8 cellular contexts compared by ENCODE assay signal in the genomic region with DNA sequence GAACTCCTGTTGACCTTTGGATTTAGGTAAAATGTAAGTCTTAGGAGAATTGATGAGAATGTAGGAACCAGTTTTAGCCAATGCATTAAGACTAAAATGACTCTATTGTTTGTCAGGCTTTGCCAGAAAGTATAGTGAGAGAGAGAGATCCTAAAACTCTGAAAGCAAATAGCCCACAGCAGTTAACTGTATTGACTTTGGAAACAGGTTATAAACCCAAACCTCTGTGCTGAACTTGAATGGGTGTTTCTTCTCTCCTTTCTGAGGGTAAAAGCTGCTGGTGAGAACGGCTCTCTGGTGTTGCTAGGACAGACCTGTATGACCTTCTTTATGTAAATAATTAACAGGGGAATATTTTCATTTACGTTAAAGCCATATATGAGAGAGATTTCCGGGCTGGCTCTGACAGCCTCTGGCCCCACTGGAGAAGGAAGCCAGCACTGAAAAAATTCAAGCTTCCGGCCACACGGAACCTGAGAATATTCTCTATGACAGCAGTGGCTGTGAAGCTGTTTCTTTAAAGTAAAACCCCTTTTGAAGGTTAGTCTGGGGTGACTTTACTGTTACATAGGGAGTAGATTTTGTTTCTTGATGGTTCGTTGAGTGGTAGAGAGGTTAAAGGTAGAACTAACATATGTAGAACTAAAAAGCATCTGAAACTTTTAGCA.
DNase-seq lines count a peak whose midpoint lies in the region; ATAC-seq and TF ChIP-seq lines count a peak whose summit lies in the region.

No MANE protein-coding gene starts in this region.

- H3K4me2 ChIP-seq in SK-N-SH: no peak overlapping the region

- DNase-seq in NCI-H748 (lab: John Stamatoyannopoulos, UW; ENCODE audit: unreplicated experiment): peak; percentile 52
- DNase-seq in coronary artery (ENCODE audit: low spot score): no peak
- peak; percentile 26 for DNase-seq in stimulated activated CD4-positive, alpha-beta T cell treated with anti-CD3 and anti-CD28 coated beads, Interleukin-4, amount 100 ng/mL, for 1 hour
- no peak for DNase-seq in A673 (ENCODE audit: low spot score)
- no peak for DNase-seq in SK-N-SH
- no peak for DNase-seq in occipital lobe (lab: John Stamatoyannopoulos, UW)

- H3K27ac ChIP-seq in coronary artery (no peak overlapping the region), A673 (ENCODE audit: low read depth, low read length, poor library complexity, severe bottlenecking) (no peak overlapping the region), SK-N-SH (ENCODE audit: low read depth in 2 of 2, low read length in 1 of 2) (no peak overlapping the region)

- CTCF ChIA-PET in A673 (lab: Charles Lee): no interaction called here
- CTCF ChIA-PET in SK-N-SH (lab: Yijun Ruan, JAX): interaction anchor here (1.1 to 1.3 kb wide), 4 partner anchors 30 to 403 kb away, joined by 3 read pairs; no protein-coding TSS in a partner anchor

- no peaks in the 10 kb centered on the region for H3K9me3 ChIP-seq in A673 (ENCODE audit: low read depth, low read length, poor library complexity, severe bottlenecking)
- H3K9me3 ChIP-seq in SK-N-SH: no peaks in the 10 kb centered on the region

- TF ChIP-seq CTCF in coronary artery (IDR thresholded peaks at IDR 0.05) (no peak), A673 (conservative IDR thresholded peaks at IDR 0.05; ENCODE audit: low read depth, low read length) (no peak), SK-N-SH (IDR thresholded peaks at IDR 0.05) (no peak)

- POLR2A ChIA-PET in A673 (lab: Charles Lee; ENCODE audit: low non-redundant PET) (no interaction called here), SK-N-SH (lab: Yijun Ruan, JAX) (no interaction called here)

- BruUV-seq in A673 (replicated peaks; lab: Mats Ljungman, UMichigan): no TSS peak

- H4K20me1 ChIP-seq in SK-N-SH (ENCODE audit: insufficient read depth): peaks cover 66% of the 10 kb centered on the region

- no peak overlapping the region; the same call in 1 of the 2 replicates for H2AFZ ChIP-seq in SK-N-SH (ENCODE audit: low read depth)

- H3K4me3 ChIP-seq in coronary artery (peak overlapping the region; percentile 6), A673 (ENCODE audit: low read depth, low read length, poor library complexity, severe bottlenecking) (no peak overlapping the region), SK-N-SH (ENCODE audit: low read depth in 2 of 2, low read length in 1 of 2) (no peak overlapping the region)

- H3K4me1 ChIP-seq in A673 (ENCODE audit: insufficient read depth, low read length, poor library complexity, severe bottlenecking) (peaks cover 63% of the 10 kb centered on the region), SK-N-SH (ENCODE audit: control insufficient read depth in 1 of 2, insufficient read depth in 2 of 2, low read depth in 1 of 2, low read length in 1 of 2) (peaks cover 26 to 28% of the 10 kb centered on the region in 2 experiments; a peak in 3 of 4 replicates)

- no peaks in the 10 kb centered on the region for H3K9me2 ChIP-seq in SK-N-SH

- H3K79me2 ChIP-seq in SK-N-SH (ENCODE audit: insufficient read depth): peaks cover 96% of the 10 kb centered on the region

- WGBS in SK-N-SH (ENCODE audit: low lambda C conversion rate): 76% methylated on average over 6 of the region's 6 CpGs

- H3F3A ChIP-seq in SK-N-SH (replicated peaks; ENCODE audit: insufficient read depth): no peaks in the 10 kb centered on the region

- H3K36me3 ChIP-seq in A673 (ENCODE audit: insufficient read depth, low read length, poor library complexity, severe bottlenecking): no peaks in the 10 kb centered on the region
- peaks cover 5 to 9% of the 10 kb centered on the region in 2 experiments for H3K36me3 ChIP-seq in SK-N-SH (replicated peaks in 1 of 2; ENCODE audit: control insufficient read depth in 1 of 2, insufficient read depth in 2 of 2, low read length in 1 of 2)

- intact Hi-C loops in A673 (cut with micrococcal nuclease; ENCODE audit: unreplicated experiment): no loop called here

- TF ChIP-seq RAD21 in SK-N-SH (IDR thresholded peaks at IDR 0.05; ENCODE audit: low read length): no peak

- TF ChIP-seq EP300 in SK-N-SH (IDR thresholded peaks at IDR 0.05; ENCODE audit: borderline replicate concordance in 1 of 2, low read depth in 1 of 2, low read length in 1 of 2): no peak

- no peaks in the 10 kb centered on the region for H3K27me3 ChIP-seq in A673 (replicated peaks; ENCODE audit: insufficient read depth, low read depth, low read length, poor library complexity)
- no peaks in the 10 kb centered on the region for H3K27me3 ChIP-seq in SK-N-SH (ENCODE audit: insufficient read depth)

- ATAC-seq in GM18868 (IDR thresholded peaks at IDR 0.05; ENCODE audit: unreplicated experiment): peak; percentile 69
- peak; percentile 82 for ATAC-seq in HG02678 (IDR thresholded peaks at IDR 0.05; ENCODE audit: unreplicated experiment)

- no peak overlapping the region for H3K9ac ChIP-seq in SK-N-SH

TF ChIP-seq in SK-N-SH, 30 proteins besides CTCF, POLR2A, EP300 and RAD21:
- no peak for TF ChIP-seq SIN3A (IDR thresholded peaks at IDR 0.05; ENCODE audit: borderline replicate concordance, low read depth, low read length)
- TF ChIP-seq, protein P1, sequence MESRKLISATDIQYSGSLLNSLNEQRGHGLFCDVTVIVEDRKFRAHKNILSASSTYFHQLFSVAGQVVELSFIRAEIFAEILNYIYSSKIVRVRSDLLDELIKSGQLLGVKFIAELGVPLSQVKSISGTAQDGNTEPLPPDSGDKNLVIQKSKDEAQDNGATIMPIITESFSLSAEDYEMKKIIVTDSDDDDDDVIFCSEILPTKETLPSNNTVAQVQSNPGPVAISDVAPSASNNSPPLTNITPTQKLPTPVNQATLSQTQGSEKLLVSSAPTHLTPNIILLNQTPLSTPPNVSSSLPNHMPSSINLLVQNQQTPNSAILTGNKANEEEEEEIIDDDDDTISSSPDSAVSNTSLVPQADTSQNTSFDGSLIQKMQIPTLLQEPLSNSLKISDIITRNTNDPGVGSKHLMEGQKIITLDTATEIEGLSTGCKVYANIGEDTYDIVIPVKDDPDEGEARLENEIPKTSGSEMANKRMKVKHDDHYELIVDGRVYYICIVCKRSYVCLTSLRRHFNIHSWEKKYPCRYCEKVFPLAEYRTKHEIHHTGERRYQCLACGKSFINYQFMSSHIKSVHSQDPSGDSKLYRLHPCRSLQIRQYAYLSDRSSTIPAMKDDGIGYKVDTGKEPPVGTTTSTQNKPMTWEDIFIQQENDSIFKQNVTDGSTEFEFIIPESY (IDR thresholded peaks at IDR 0.05; ENCODE audit: borderline replicate concordance, low read depth): no peak
- no peak for TF ChIP-seq FOSL2 (IDR thresholded peaks at IDR 0.05; ENCODE audit: borderline replicate concordance, low read depth)
- no peak for TF ChIP-seq JUND (IDR thresholded peaks at IDR 0.05)
- TF ChIP-seq TEAD4 (IDR thresholded peaks at IDR 0.05; ENCODE audit: borderline replicate concordance, insufficient read depth): no peak

Comparison
In these comparisons a context has a peak if more than half of its experiments do, and no peak if none do; other contexts are left out.
1. DNase-seq: peak in NCI-H748 (single experiment) and stimulated activated CD4-positive, alpha-beta T cell treated with anti-CD3 and anti-CD28 coated beads, Interleukin-4, amount 100 ng/mL, for 1 hour (single experiment); none in coronary artery (single experiment), A673 (single experiment), SK-N-SH (single experiment) and occipital lobe (single experiment).